Comparison of ENCODE assay signal across 16 cellular contexts in genomic region chr4:39714171-39714570, GRCh38. TPM values are rescaled to one million over a fixed set of nuclear protein-coding genes. Genes with fewer than 3 reads are reported as not detected.
DNase-seq lines count a peak whose midpoint lies in the region; ATAC-seq, FAIRE-seq and TF ChIP-seq lines count a peak whose summit lies in the region.
"Had no signal": no experiment of that assay in that cellular context is flagged by ENCODE, and none has a peak within 500 bp of the region (broad histone marks: within the 10 kb centered on the region; RNA-seq: fewer than 3 reads in every experiment).

No MANE protein-coding gene starts in this region.

- H2BK120ac ChIP-seq in mesenchymal stem cell (ENCODE audit: low read depth, low read length), result no peak overlapping the region

- H2BK15ac ChIP-seq in mesenchymal stem cell (ENCODE audit: low read depth, poor library complexity, severe bottlenecking), result no peak overlapping the region

- no peaks in the 10 kb centered on the region; the same call in 1 of the 2 replicates for H3K9me3 ChIP-seq in AG04450 (ENCODE audit: control insufficient read depth, insufficient read depth, low read length)
- no peaks in the 10 kb centered on the region for H3K9me3 ChIP-seq in mesenchymal stem cell (ENCODE audit: control insufficient read depth, low read length)
- H3K9me3 ChIP-seq: sigmoid colon had no signal

- POLR2A ChIA-PET in AG04450 (lab: Yijun Ruan, JAX), result interaction anchor here (1.1 kb wide), 1 partner anchor 16 kb away, joined by 6 read pairs; the partner anchor contains the start of gene UBE2K
- POLR2A ChIA-PET in activated B cell treated with CpG ODN at 0.5 μM for 24 hours (lab: Charles Lee), result interaction anchor here (0.6 to 2.2 kb wide), 4 partner anchors 16 to 76 kb away, joined by 3 to 9 read pairs (median 3); partner anchors contain the start of gene UBE2K

- peak overlapping the region; percentile 56 for H3K27ac Mint-ChIP-seq in activated B cell treated with CpG ODN at 0.5 μM for 24 hours
- H3K27ac Mint-ChIP-seq: GM23338 had no signal

- no peak overlapping the region for H2BK12ac ChIP-seq in mesenchymal stem cell (ENCODE audit: low read length in 2 of 2)

- TF ChIP-seq CTCF in AG04450 (IDR thresholded peaks at IDR 0.05; ENCODE audit: low read depth, low read length), result no peak
- no peak for TF ChIP-seq CTCF in activated B cell treated with CpG ODN at 0.5 μM for 24 hours (IDR thresholded peaks at IDR 0.05)

- peaks cover 14% of the 10 kb centered on the region for H3K4me1 ChIP-seq in mesenchymal stem cell (ENCODE audit: control insufficient read depth, insufficient read depth, low read depth, low read length)

- no peak overlapping the region for H2BK5ac ChIP-seq in mesenchymal stem cell (ENCODE audit: low read depth, low read length, poor library complexity, severe bottlenecking)

- no peak overlapping the region for H3K18ac ChIP-seq in mesenchymal stem cell (ENCODE audit: low read depth in 1 of 2, low read length in 2 of 2)

- H2AFZ ChIP-seq in mesenchymal stem cell (ENCODE audit: low read depth, low read length), result no peak overlapping the region
- H2AFZ ChIP-seq: GM23338 had no signal

- peaks cover 62% of the 10 kb centered on the region for H3K4me1 Mint-ChIP-seq in activated B cell treated with CpG ODN at 0.5 μM for 24 hours

- CTCF ChIA-PET in AG04450 (lab: Charles Lee) (interaction anchor here (0.6 kb wide), 1 partner anchor 262 kb away, joined by 4 read pairs; no protein-coding TSS in a partner anchor), activated B cell treated with CpG ODN at 0.5 μM for 24 hours (lab: Charles Lee) (no interaction called here)

- H3K36me3 Mint-ChIP-seq in activated B cell treated with CpG ODN at 0.5 μM for 24 hours (ENCODE audit: low read depth), result peaks cover 24% of the 10 kb centered on the region

- H3K36me3 ChIP-seq in mesenchymal stem cell (ENCODE audit: control insufficient read depth in 1 of 2, insufficient read depth in 2 of 2, low read depth in 1 of 2, low read length in 2 of 2), result peaks cover 0 to 19% of the 10 kb centered on the region in 2 experiments

- ATAC-seq in activated B cell treated with CpG ODN at 0.5 μM for 24 hours (ENCODE audit: low read depth), result no peak
- ATAC-seq: GM23338, SK-N-SH treated with all-trans-retinoic acid at 6 μM for 48 hours had no signal

- H3K27ac ChIP-seq in AG04450 (ENCODE audit: low read depth, low read length) (peak overlapping the region; percentile 69), mesenchymal stem cell (ENCODE audit: low read length, poor library complexity, severe bottlenecking) (peak overlapping the region; percentile 29)
- H3K27ac ChIP-seq: brain microvascular endothelial cell had no signal

- peak overlapping the region; percentile 44 for H3K4me3 Mint-ChIP-seq in activated B cell treated with CpG ODN at 0.5 μM for 24 hours
- H3K4me3 Mint-ChIP-seq: GM23338 had no signal

- DNase-seq in AG04450 (ENCODE audit: low read depth, low spot score) (no peak), GM19239 (ENCODE audit: insufficient read length, low spot score) (no peak), activated B cell treated with CpG ODN at 0.5 μM for 24 hours (no peak), mesenchymal stem cell (peak; percentile 38), midbrain (lab: John Stamatoyannopoulos, UW) (no peak), globus pallidus (ENCODE audit: low spot score) (no peak), NCI-H526 treated with DMSO at 0.1 percent for 48 hours (lab: John Stamatoyannopoulos, UW) (no peak), cerebellar cortex (ENCODE audit: low spot score) (no peak)
- DNase-seq: activated gamma-delta T cell treated with Interleukin-2 at 50 U/mL for 16 hours; brain microvascular endothelial cell; effector CD8-positive, alpha-beta T cell; NCI-H1105 treated with DMSO at 0.1 percent for 48 hours; sigmoid colon; stimulated activated CD4-positive, alpha-beta T cell treated with anti-CD3 and anti-CD28 coated beads, Interleukin-4, amount 100 ng/mL, for 24 hours had no signal

- no peak overlapping the region for H3K4me2 ChIP-seq in mesenchymal stem cell (ENCODE audit: low read length, poor library complexity, severe bottlenecking)
- H3K4me2 ChIP-seq: GM23338 had no signal

- H3K4me3 ChIP-seq in AG04450 (ENCODE audit: low read depth, low read length) (no peak overlapping the region), mesenchymal stem cell (ENCODE audit: insufficient read depth in 1 of 2, low read depth in 1 of 2, low read length in 2 of 2) (no peak overlapping the region)
- H3K4me3 ChIP-seq: GM23338, sigmoid colon had no signal

- no peak overlapping the region for H3K23ac ChIP-seq in mesenchymal stem cell (ENCODE audit: low read length in 2 of 2)

- H3K27me3 ChIP-seq in AG04450 (ENCODE audit: control insufficient read depth, insufficient read depth, low read length) (no peaks in the 10 kb centered on the region), mesenchymal stem cell (ENCODE audit: control insufficient read depth in 1 of 2, insufficient read depth in 1 of 2, low read length in 2 of 2) (no peaks in the 10 kb centered on the region)
- H3K27me3 ChIP-seq: brain microvascular endothelial cell, sigmoid colon had no signal

- intact Hi-C loops in activated B cell treated with CpG ODN at 0.5 μM for 24 hours (cut with micrococcal nuclease), result no loop called here

- no peaks in the 10 kb centered on the region for H3K27me3 Mint-ChIP-seq in activated B cell treated with CpG ODN at 0.5 μM for 24 hours

- no peaks in the 10 kb centered on the region for H3K79me1 ChIP-seq in mesenchymal stem cell (replicated peaks; ENCODE audit: low read length, poor library complexity, severe bottlenecking)

- no peak overlapping the region for H4K8ac ChIP-seq in mesenchymal stem cell (ENCODE audit: low read length)

- no peak overlapping the region for H3K14ac ChIP-seq in mesenchymal stem cell (ENCODE audit: low read length in 2 of 2)

- 81% methylated on average over 2 of the region's 3 CpGs for WGBS in mesenchymal stem cell

- no peak overlapping the region for H3K4ac ChIP-seq in mesenchymal stem cell (ENCODE audit: low read depth in 1 of 2, low read length in 2 of 2)

- peak; percentile 71 for FAIRE-seq in GM19239 (lab: Jason Lieb, UNC)

- H3K9ac ChIP-seq in mesenchymal stem cell (ENCODE audit: low read length), result no peak overlapping the region

- no peaks in the 10 kb centered on the region for H3K9me3 Mint-ChIP-seq in activated B cell treated with CpG ODN at 0.5 μM for 24 hours

- peak overlapping the region; percentile 45 for H2AK5ac ChIP-seq in mesenchymal stem cell (ENCODE audit: low read length, severe bottlenecking)

- H4K91ac ChIP-seq in mesenchymal stem cell (ENCODE audit: low read length), result no peak overlapping the region

RNA-seq across cellular contexts. Expression of gene UBE2K, which starts 16.2 kb away (rescaled TPM):
- polyA plus RNA-seq in AG04450 (2011; rRNA removed), result 79.3 and 101 TPM in 2 replicates
- polyA minus RNA-seq in AG04450 (2011; rRNA and poly(A)+ RNA removed), result 21.7 and 30.8 TPM in 2 replicates
- total RNA-seq in activated B cell treated with CpG ODN at 0.5 μM for 24 hours, result 54.4 and 64.0 TPM in 2 replicates
- 111 TPM for polyA plus RNA-seq in mesenchymal stem cell (2013, experiment 1 of 2)
- 111 TPM for polyA plus RNA-seq in mesenchymal stem cell (2013, experiment 2 of 2)
